8 cellular contexts compared by ENCODE assay signal in genomic region chr17:55576237-55576998, GRCh38.
DNase-seq lines count a peak whose midpoint lies in the region; ATAC-seq and TF ChIP-seq lines count a peak whose summit lies in the region.

No MANE protein-coding gene starts in this region.

- peaks cover 1% of the 10 kb centered on the region; the same call in 1 of the 2 replicates for H3K27me3 Mint-ChIP-seq in HFFc6 (ENCODE audit: insufficient read depth)

- H3K36me3 ChIP-seq in BLaER1 (no peaks in the 10 kb centered on the region), skeletal muscle satellite cell (ENCODE audit: insufficient read depth, low read length) (no peaks in the 10 kb centered on the region)

- TF ChIP-seq CTCF in HFFc6 (IDR thresholded peaks at IDR 0.05) = no peak
- TF ChIP-seq CTCF in RWPE1 (conservative IDR thresholded peaks at IDR 0.05; ENCODE audit: low read depth) = no peak
- TF ChIP-seq CTCF in fibroblast of pulmonary artery (IDR thresholded peaks at IDR 0.05; ENCODE audit: low read length, missing control alignments) = no peak

- ATAC-seq in HG03196 (IDR thresholded peaks at IDR 0.05; ENCODE audit: unreplicated experiment) = no peak

- no peaks in the 10 kb centered on the region for H3K4me1 Mint-ChIP-seq in HFFc6 (ENCODE audit: low read depth)

- no peaks in the 10 kb centered on the region for H3K9me3 Mint-ChIP-seq in HFFc6

- H3K27ac Mint-ChIP-seq in HFFc6 = no peak overlapping the region

- H3K4me3 ChIP-seq in BLaER1 = peak overlapping the region; percentile 38; the same call in 1 of the 2 replicates
- H3K4me3 ChIP-seq in fibroblast of pulmonary artery (replicated peaks; ENCODE audit: low read depth, low read length) = no peak overlapping the region
- peak overlapping the region; percentile 55 for H3K4me3 ChIP-seq in skeletal muscle satellite cell (ENCODE audit: low read length)

- H3K9me3 ChIP-seq in BLaER1 (no peaks in the 10 kb centered on the region; the same call in 1 of the 2 replicates), skeletal muscle satellite cell (replicated peaks; ENCODE audit: low read length) (no peaks in the 10 kb centered on the region)

- peak overlapping the region; percentile 87 for H3K27ac ChIP-seq in BLaER1
- no peak overlapping the region for H3K27ac ChIP-seq in RWPE1

- peak overlapping the region; percentile 72 for H3K4me2 ChIP-seq in BLaER1
- peak overlapping the region; percentile 81 for H3K4me2 ChIP-seq in skeletal muscle satellite cell (ENCODE audit: low read length)

- H3K36me3 Mint-ChIP-seq in HFFc6 (ENCODE audit: low read depth) = no peaks in the 10 kb centered on the region

- CTCF ChIA-PET in RWPE1 (lab: Yijun Ruan, JAX) = no interaction called here

- no peaks in the 10 kb centered on the region for H4K20me1 ChIP-seq in BLaER1

- H3K4me1 ChIP-seq in BLaER1 = peaks cover 18% of the 10 kb centered on the region
- peaks cover 21% of the 10 kb centered on the region for H3K4me1 ChIP-seq in skeletal muscle satellite cell (ENCODE audit: control insufficient read depth, insufficient read depth, low read length)

- no peaks in the 10 kb centered on the region for H3K27me3 ChIP-seq in BLaER1
- no peaks in the 10 kb centered on the region for H3K27me3 ChIP-seq in skeletal muscle satellite cell (ENCODE audit: control insufficient read depth, insufficient read depth, low read length)

- H3K9ac ChIP-seq in BLaER1 = peak overlapping the region; percentile 63; the same call in 1 of the 2 replicates
- H3K9ac ChIP-seq in skeletal muscle satellite cell (ENCODE audit: low read depth, low read length) = peak overlapping the region; percentile 79

- DNase-seq in HFFc6 (peak; percentile 80), RWPE1 (ENCODE audit: low spot score) (peak; percentile 78), fibroblast of pulmonary artery (ENCODE audit: low read depth) (peak; percentile 42), cerebellar cortex (ENCODE audit: low spot score) (no peak), NCI-H1930 (lab: John Stamatoyannopoulos, UW) (no peak)

- POLR2A ChIA-PET in RWPE1 (lab: Yijun Ruan, JAX; ENCODE audit: low non-redundant PET) = no interaction called here

- H3K4me3 Mint-ChIP-seq in HFFc6 = no peak overlapping the region

Comparison
In these comparisons a context has a peak if more than half of its experiments do, and no peak if none do; other contexts are left out.
1. DNase-seq: peak in HFFc6 (single experiment), RWPE1 (single experiment) and fibroblast of pulmonary artery (single experiment); none in cerebellar cortex (single experiment) and NCI-H1930 (0 of 2).